Comparison of ENCODE assay signal across 22 cellular contexts in the genomic region with DNA sequence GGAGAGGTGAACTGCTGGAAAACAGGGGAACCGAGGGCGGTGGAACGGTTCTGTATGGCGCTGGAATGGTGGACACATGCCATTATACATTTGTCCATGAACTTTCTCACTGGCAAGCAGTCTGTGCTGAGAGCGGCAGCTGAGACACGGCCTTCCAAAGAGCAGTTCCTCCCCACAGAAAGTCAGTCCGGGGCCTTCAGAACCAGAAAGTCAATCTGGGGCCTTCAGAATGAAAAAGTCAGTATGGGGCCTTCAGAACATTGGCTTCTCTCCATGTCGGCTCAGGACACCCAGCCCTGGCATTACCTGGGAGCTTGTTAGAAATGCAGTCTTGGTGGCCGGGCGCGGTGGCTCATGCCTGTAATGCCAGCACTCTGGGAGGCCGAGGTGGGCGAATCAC. TPM values are rescaled to one million over a fixed set of nuclear protein-coding genes. Genes with fewer than 3 reads are reported as not detected.
DNase-seq lines count a peak whose midpoint lies in the region; TF ChIP-seq lines count a peak whose summit lies in the region.
"Had no signal": no experiment of that assay in that cellular context is flagged by ENCODE, and none has a peak within 500 bp of the region (broad histone marks: within the 10 kb centered on the region; RNA-seq: fewer than 3 reads in every experiment).

No MANE protein-coding gene starts in this region.

- H3K27ac Mint-ChIP-seq in activated T-cell treated with anti-CD3 and anti-CD28 coated beads, Interleukin-2, amount 50 U/mL, for 24 hours: peak overlapping the region; percentile 11
- H3K27ac Mint-ChIP-seq in endodermal cell: peak overlapping the region; percentile 15

- WGBS in endodermal cell (ENCODE audit: insufficient coverage in 1 of 2, insufficient read length in 1 of 2), 2 experiments: 90 to 93% methylated on average over 9 to 13 of the region's 13 CpGs
- 70% methylated on average over 13 of the region's 13 CpGs for WGBS in prostate gland
- WGBS in transverse colon (ENCODE audit: low coverage in 1 of 2), 2 donors: 78% methylated on average over 13 of the region's 13 CpGs; no CpG with 5 or more reads in 1 of the 2 donors

- TF ChIP-seq EP300 in transverse colon (IDR thresholded peaks at IDR 0.05; ENCODE audit: low read depth): no peak

- H3K9ac ChIP-seq in endodermal cell (ENCODE audit: extremely low read depth, low read length, poor library complexity, severe bottlenecking): no peak overlapping the region

- H3K27me3 ChIP-seq in endodermal cell (ENCODE audit: control insufficient read depth, insufficient read depth, low read length, poor library complexity, severe bottlenecking) (no peaks in the 10 kb centered on the region), prostate gland (replicated peaks; ENCODE audit: insufficient read depth) (no peaks in the 10 kb centered on the region), transverse colon (no peaks in the 10 kb centered on the region)
- H3K27me3 ChIP-seq: ovary had no signal

- no peak for DNase-seq in activated T-cell treated with anti-CD3 and anti-CD28 coated beads, Interleukin-2, amount 50 U/mL, for 24 hours
- DNase-seq in activated T-cell treated with anti-CD3 and anti-CD28 coated beads for 4 hours: no peak
- no peak for DNase-seq in endodermal cell
- DNase-seq in prostate gland (ENCODE audit: low spot score): no peak
- no peak for DNase-seq in transverse colon
- no peak for DNase-seq in SIG-M5 (lab: John Stamatoyannopoulos, UW)
- DNase-seq in G401 (ENCODE audit: low spot score): no peak
- DNase-seq in NCI-H748 (lab: John Stamatoyannopoulos, UW; ENCODE audit: unreplicated experiment): no peak
- DNase-seq: 8988T; activated naive CD4-positive, alpha-beta T cell treated with anti-CD3 and anti-CD28 coated beads, Interleukin-2, amount 50 U/mL, for 16 hours; activated T-cell treated with anti-CD3 and anti-CD28 coated beads, Interleukin-2, amount 50 U/mL, for 72 hours; DND-41; effector memory CD8-positive, alpha-beta T cell; glutamatergic neuron; naive thymus-derived CD4-positive, alpha-beta T cell; NCI-H1092 treated with DMSO at 0.1 percent for 48 hours; NCI-H2029; NCI-H226; NCI-H774; ovary; right cardiac atrium; SW 1271 had no signal

- in situ Hi-C loops in transverse colon (cut with MboI; ENCODE audit: low pct_ligation_motif_present in 1 of 4, low pct_unique_long_range_greater_than_20kb in 1 of 4, low sequenced_read_pairs in 3 of 4): loop anchor here in 2 of 4 donors (10.0 kb wide), 1 partner anchor 168 kb away; no protein-coding TSS in a partner anchor
- in situ Hi-C loops in G401 (cut with HindIII; ENCODE audit: low sequenced_read_pairs): no loop called here

- peaks cover 23% of the 10 kb centered on the region for H3K4me1 Mint-ChIP-seq in activated T-cell treated with anti-CD3 and anti-CD28 coated beads, Interleukin-2, amount 50 U/mL, for 24 hours (ENCODE audit: low read depth)
- H3K4me1 Mint-ChIP-seq in endodermal cell: peaks cover 4% of the 10 kb centered on the region

- H3K9me3 ChIP-seq in endodermal cell (ENCODE audit: control insufficient read depth, low read length): no peaks in the 10 kb centered on the region
- H3K9me3 ChIP-seq in prostate gland: no peaks in the 10 kb centered on the region
- H3K9me3 ChIP-seq in transverse colon: no peaks in the 10 kb centered on the region
- H3K9me3 ChIP-seq: ovary had no signal

- H3K4me3 ChIP-seq in endodermal cell (ENCODE audit: low read length) (no peak overlapping the region), prostate gland (no peak overlapping the region), transverse colon (no peak overlapping the region)
- H3K4me3 ChIP-seq: ovary had no signal

- no peak overlapping the region for H3K27ac ChIP-seq in endodermal cell (ENCODE audit: low read depth, low read length)
- H3K27ac ChIP-seq in prostate gland: peak overlapping the region; percentile 21 to 34
- peak overlapping the region; percentile 98 for H3K27ac ChIP-seq in transverse colon
- H3K27ac ChIP-seq: ovary had no signal

- H3K36me3 Mint-ChIP-seq in activated T-cell treated with anti-CD3 and anti-CD28 coated beads, Interleukin-2, amount 50 U/mL, for 24 hours (ENCODE audit: low read depth): peaks cover 95% of the 10 kb centered on the region
- H3K36me3 Mint-ChIP-seq in endodermal cell (ENCODE audit: low read depth): peaks cover 32% of the 10 kb centered on the region

- H3K27me3 Mint-ChIP-seq in activated T-cell treated with anti-CD3 and anti-CD28 coated beads, Interleukin-2, amount 50 U/mL, for 24 hours: no peaks in the 10 kb centered on the region
- H3K27me3 Mint-ChIP-seq in endodermal cell (ENCODE audit: insufficient read depth): no peaks in the 10 kb centered on the region
- H3K27me3 Mint-ChIP-seq: effector memory CD8-positive, alpha-beta T cell; naive thymus-derived CD4-positive, alpha-beta T cell had no signal

- no peak for TF ChIP-seq POLR2A in prostate gland (IDR thresholded peaks at IDR 0.05)
- no peak for TF ChIP-seq POLR2A in transverse colon (IDR thresholded peaks at IDR 0.05)

- no peak for TF ChIP-seq CTCF in endodermal cell (conservative IDR thresholded peaks at IDR 0.05)
- no peak for TF ChIP-seq CTCF in prostate gland (IDR thresholded peaks at IDR 0.05)
- no peak for TF ChIP-seq CTCF in transverse colon (IDR thresholded peaks at IDR 0.05)

- H3K9me3 Mint-ChIP-seq in activated T-cell treated with anti-CD3 and anti-CD28 coated beads, Interleukin-2, amount 50 U/mL, for 24 hours: no peaks in the 10 kb centered on the region
- no peaks in the 10 kb centered on the region for H3K9me3 Mint-ChIP-seq in endodermal cell
- H3K9me3 Mint-ChIP-seq: activated T-cell treated with anti-CD3 and anti-CD28 coated beads, Interleukin-2, amount 50 U/mL, for 72 hours; effector memory CD8-positive, alpha-beta T cell; naive thymus-derived CD4-positive, alpha-beta T cell had no signal

- intact Hi-C loops in prostate gland (cut with DNase I) (no loop called here), transverse colon (cut with DNase I; ENCODE audit: low total_unique reads) (loop anchor here (5.0 kb wide), 1 partner anchor 170 kb away; no protein-coding TSS in a partner anchor)

- H3K4me1 ChIP-seq in endodermal cell (ENCODE audit: control insufficient read depth, insufficient read depth, low read length) (no peaks in the 10 kb centered on the region), prostate gland (replicated peaks) (peaks cover 11% of the 10 kb centered on the region), transverse colon (peaks cover 12 to 34% (median 15%) of the 10 kb centered on the region in 4 donors)

- H3K36me3 ChIP-seq in endodermal cell (ENCODE audit: control insufficient read depth, insufficient read depth, low read length) (peaks cover 42% of the 10 kb centered on the region), prostate gland (peaks cover 4 to 9% of the 10 kb centered on the region in 2 donors), transverse colon (peaks cover 0 to 32% (median 8%) of the 10 kb centered on the region in 4 donors)
- H3K36me3 ChIP-seq: ovary had no signal

- no peak overlapping the region for H3K4me3 Mint-ChIP-seq in activated T-cell treated with anti-CD3 and anti-CD28 coated beads, Interleukin-2, amount 50 U/mL, for 24 hours
- H3K4me3 Mint-ChIP-seq in endodermal cell: no peak overlapping the region
- H3K4me3 Mint-ChIP-seq: activated T-cell treated with anti-CD3 and anti-CD28 coated beads, Interleukin-2, amount 50 U/mL, for 72 hours; effector memory CD8-positive, alpha-beta T cell; naive thymus-derived CD4-positive, alpha-beta T cell had no signal

RNA-seq across cellular contexts. Expression of gene TXN2, which starts 8.8 kb away (rescaled TPM):
- total RNA-seq in endodermal cell: 10 to 100 TPM; 52.9 to 53.9 TPM
- 69.6 TPM for polyA plus RNA-seq in endodermal cell (2013, experiment 1 of 2)
- polyA plus RNA-seq in endodermal cell (2013, experiment 2 of 2): 65.8 TPM
- total RNA-seq in prostate gland: 100 to 1,000 TPM in 1 of 2 donors, 10 to 100 TPM in 1; 74.3 to 148 TPM
- 100 to 1,000 TPM in 1 of 4 donors, 10 to 100 TPM in 3; 68.5 to 317 (median 93.3) TPM for total RNA-seq in transverse colon
- total RNA-seq in G401 (2014; rRNA removed; shearing (Covaris generic)): 96.4 and 99.4 TPM in 2 replicates

RNA-seq across cellular contexts. Expression of gene FOXRED2, which starts 34.2 kb away (rescaled TPM):
- total RNA-seq in endodermal cell (10 to 100 TPM; 28.3 to 33.3 TPM), prostate gland (10 to 100 TPM; 24.7 to 33.7 TPM), transverse colon (1 to 10 TPM in 2 of 4 donors, under 1 TPM in 2; 0.37 to 3.0 (median 1.5) TPM)
- polyA plus RNA-seq in endodermal cell (2013, experiment 1 of 2): 18.0 TPM
- 17.1 TPM for polyA plus RNA-seq in endodermal cell (2013, experiment 2 of 2)
- total RNA-seq in G401 (2014; rRNA removed; shearing (Covaris generic)): 19.3 and 24.9 TPM in 2 replicates

RNA-seq across cellular contexts. Expression of gene EIF3D, which starts 56.3 kb away (rescaled TPM):
- 100 to 1,000 TPM; 157 to 196 TPM for total RNA-seq in endodermal cell
- polyA plus RNA-seq in endodermal cell (2013, experiment 1 of 2): 158 TPM
- 164 TPM for polyA plus RNA-seq in endodermal cell (2013, experiment 2 of 2)
- 100 to 1,000 TPM; 241 to 364 TPM for total RNA-seq in prostate gland
- total RNA-seq in transverse colon: 100 to 1,000 TPM in 3 of 4 donors, 10 to 100 TPM in 1; 69.6 to 217 (median 146) TPM
- total RNA-seq in G401 (2014; rRNA removed; shearing (Covaris generic)): 455 and 581 TPM in 2 replicates
